8 cellular contexts compared by ENCODE assay signal in the genomic region with DNA sequence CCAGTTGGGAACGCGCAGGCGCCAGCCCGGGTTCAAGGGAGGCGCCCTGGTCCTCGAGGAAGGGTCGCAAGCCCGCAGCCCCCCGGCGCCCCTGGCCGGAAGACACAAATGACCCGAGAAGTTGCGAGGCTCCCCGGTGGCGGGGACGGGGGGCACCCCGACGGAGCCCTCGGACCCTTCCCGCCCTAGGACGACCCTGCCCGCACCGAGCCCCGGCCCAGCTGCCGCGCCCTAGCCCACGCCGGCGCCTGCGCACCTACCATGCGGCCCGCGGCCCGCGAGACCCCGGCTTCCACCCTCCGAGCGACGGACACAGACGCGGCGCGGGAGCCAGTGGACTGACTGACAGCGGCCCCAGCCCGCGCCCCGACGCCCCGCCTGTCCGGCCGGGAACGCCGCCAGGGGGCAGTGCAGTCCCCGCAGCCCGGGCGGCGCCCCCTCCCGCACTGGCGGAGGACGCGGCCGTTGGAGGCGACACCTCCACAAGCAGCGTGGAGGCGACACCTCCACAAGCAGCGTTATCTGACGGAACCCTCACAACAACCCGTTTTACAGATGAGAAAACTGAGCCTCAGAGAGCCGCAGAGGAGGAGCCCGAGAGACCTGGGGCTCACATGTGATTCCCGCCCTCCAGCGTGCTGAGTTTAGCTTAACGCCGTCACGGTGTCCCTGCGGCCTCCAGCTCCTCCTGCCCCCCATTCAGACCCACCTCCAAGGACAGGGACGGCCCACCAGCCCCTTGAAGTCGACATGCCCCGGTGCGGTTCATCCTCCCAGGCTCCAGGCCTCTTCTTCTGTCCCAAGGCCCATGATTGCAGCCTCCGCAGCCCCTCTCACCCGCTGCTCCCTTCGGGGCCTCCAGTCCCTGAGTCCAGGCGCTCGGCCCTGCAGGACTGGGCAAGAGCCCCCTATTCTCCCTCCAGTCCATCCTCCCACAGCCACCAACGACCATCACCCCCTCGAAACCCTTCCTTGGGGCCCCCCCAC. TPM values are rescaled to one million over a fixed set of nuclear protein-coding genes. Genes with fewer than 3 reads are reported as not detected.
DNase-seq lines count a peak whose midpoint lies in the region; ATAC-seq, FAIRE-seq and TF ChIP-seq lines count a peak whose summit lies in the region.

A gene with protein sequence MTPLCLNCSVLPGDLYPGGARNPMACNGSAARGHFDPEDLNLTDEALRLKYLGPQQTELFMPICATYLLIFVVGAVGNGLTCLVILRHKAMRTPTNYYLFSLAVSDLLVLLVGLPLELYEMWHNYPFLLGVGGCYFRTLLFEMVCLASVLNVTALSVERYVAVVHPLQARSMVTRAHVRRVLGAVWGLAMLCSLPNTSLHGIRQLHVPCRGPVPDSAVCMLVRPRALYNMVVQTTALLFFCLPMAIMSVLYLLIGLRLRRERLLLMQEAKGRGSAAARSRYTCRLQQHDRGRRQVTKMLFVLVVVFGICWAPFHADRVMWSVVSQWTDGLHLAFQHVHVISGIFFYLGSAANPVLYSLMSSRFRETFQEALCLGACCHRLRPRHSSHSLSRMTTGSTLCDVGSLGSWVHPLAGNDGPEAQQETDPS (minus strand): TSS at position 347 of the 987 bp plus-strand sequence. CDS start 84 bp downstream, at position 263.

- no peak within 1 kb of the TSS for H2BK5ac ChIP-seq in trophoblast cell (ENCODE audit: low read depth, low read length, poor library complexity)

- peak within 1 kb of the TSS; percentile 15 to 47 for H3K4me3 Mint-ChIP-seq in activated T-cell treated with anti-CD3 and anti-CD28 coated beads, Interleukin-2, amount 50 U/mL, for 72 hours

- H4K12ac ChIP-seq in trophoblast cell (ENCODE audit: low read depth, low read length): no peak within 1 kb of the TSS

- H3K36me3 ChIP-seq in trophoblast cell (ENCODE audit: control insufficient read depth in 1 of 2, insufficient read depth in 2 of 2, low read length in 2 of 2) (no peaks in the 10 kb centered on the region), transverse colon (no peaks in the 10 kb centered on the region)

- no peak within 1 kb of the TSS for H3K23ac ChIP-seq in trophoblast cell (ENCODE audit: low read length)

- FAIRE-seq in GM19239 (lab: Jason Lieb, UNC) (peak; percentile 61), frontal cortex (lab: Jason Lieb, UNC) (no peak)

- peak; percentile 97 for TF ChIP-seq CTCF in 22Rv1 (IDR thresholded peaks at IDR 0.05)
- TF ChIP-seq CTCF in transverse colon (IDR thresholded peaks at IDR 0.05): peak; percentile 33 to 88 (median 71)

- H2BK120ac ChIP-seq in trophoblast cell (ENCODE audit: insufficient read depth, low read length, poor library complexity): no peak within 1 kb of the TSS

- intact Hi-C loops in transverse colon (cut with DNase I; ENCODE audit: low total_unique reads): no loop called here

- H3K79me2 ChIP-seq in trophoblast cell (ENCODE audit: control insufficient read depth, insufficient read depth, low read length, poor library complexity): no peaks in the 10 kb centered on the region

- H3K36me3 Mint-ChIP-seq in activated T-cell treated with anti-CD3 and anti-CD28 coated beads, Interleukin-2, amount 50 U/mL, for 72 hours (ENCODE audit: insufficient read depth in 2 of 2): peaks cover 0 to under 1% of the 10 kb centered on the region in 2 donors

- H3K27me3 ChIP-seq in trophoblast cell (ENCODE audit: insufficient read depth, low read length) (peaks cover 11% of the 10 kb centered on the region), transverse colon (peaks cover 17% of the 10 kb centered on the region)

- H3K4ac ChIP-seq in trophoblast cell (ENCODE audit: low read depth, low read length): no peak within 1 kb of the TSS

- WGBS in trophoblast cell (ENCODE audit: extremely low coverage, insufficient coverage, insufficient read length): no CpG with 5 or more reads among the region's 87 CpGs
- WGBS in transverse colon (ENCODE audit: low coverage in 1 of 2), 2 donors: 15% methylated on average over 86 of the region's 87 CpGs; no CpG with 5 or more reads in 1 of the 2 donors

- no peak within 1 kb of the TSS for H3K18ac ChIP-seq in trophoblast cell (ENCODE audit: low read length)

- H3K27me3 Mint-ChIP-seq in activated T-cell treated with anti-CD3 and anti-CD28 coated beads, Interleukin-2, amount 50 U/mL, for 72 hours (ENCODE audit: low read depth): peaks cover 25% of the 10 kb centered on the region

- peak; percentile 95 to 96 for ATAC-seq in activated T-cell treated with anti-CD3 and anti-CD28 coated beads, Interleukin-2, amount 50 U/mL, for 72 hours (replicated peaks in 1 of 2)
- ATAC-seq in HG03378 (IDR thresholded peaks at IDR 0.05; ENCODE audit: unreplicated experiment): no peak

- H4K8ac ChIP-seq in trophoblast cell (ENCODE audit: low read depth, low read length): peak within 1 kb of the TSS; percentile 36

- peaks cover 9% of the 10 kb centered on the region for H3K4me1 Mint-ChIP-seq in activated T-cell treated with anti-CD3 and anti-CD28 coated beads, Interleukin-2, amount 50 U/mL, for 72 hours (ENCODE audit: low read depth)

- H3K14ac ChIP-seq in trophoblast cell (ENCODE audit: low read length): peak within 1 kb of the TSS; percentile 23

- no peaks in the 10 kb centered on the region for H3K9me3 Mint-ChIP-seq in activated T-cell treated with anti-CD3 and anti-CD28 coated beads, Interleukin-2, amount 50 U/mL, for 72 hours

- H4K91ac ChIP-seq in trophoblast cell (ENCODE audit: low read depth, low read length): no peak within 1 kb of the TSS

- no peak within 1 kb of the TSS for H2AK5ac ChIP-seq in trophoblast cell (ENCODE audit: low read length)

- in situ Hi-C loops in transverse colon (cut with MboI; ENCODE audit: low pct_ligation_motif_present in 1 of 4, low pct_unique_long_range_greater_than_20kb in 1 of 4, low sequenced_read_pairs in 3 of 4): no loop called here

- peaks cover 0 to 5% of the 10 kb centered on the region in 2 experiments for H3K4me1 ChIP-seq in trophoblast cell (ENCODE audit: control insufficient read depth in 1 of 2, insufficient read depth in 2 of 2, low read length in 2 of 2)
- H3K4me1 ChIP-seq in transverse colon: peaks cover 3 to 10% (median 8%) of the 10 kb centered on the region in 4 donors

- TF ChIP-seq POLR2A in transverse colon (IDR thresholded peaks at IDR 0.05): no peak

- H3K4me2 ChIP-seq in trophoblast cell (ENCODE audit: low read length): peak within 1 kb of the TSS; percentile 51

- DNase-seq in GM19239 (ENCODE audit: insufficient read length, low spot score): peak; percentile 75
- DNase-seq in NCI-H460 (ENCODE audit: extremely low read depth, low read depth): peak; percentile 43
- peak; percentile 74 to 88 for DNase-seq in activated T-cell treated with anti-CD3 and anti-CD28 coated beads, Interleukin-2, amount 50 U/mL, for 72 hours
- peak; percentile 60 to 80 for DNase-seq in frontal cortex (ENCODE audit: low spot score in 2 of 2)
- DNase-seq in trophoblast cell: peak; percentile 25 to 69
- DNase-seq in transverse colon: peak; percentile 67

- H3K79me1 ChIP-seq in trophoblast cell (ENCODE audit: low read length): no peaks in the 10 kb centered on the region

- no peak within 1 kb of the TSS for H3K27ac Mint-ChIP-seq in activated T-cell treated with anti-CD3 and anti-CD28 coated beads, Interleukin-2, amount 50 U/mL, for 72 hours

- no peak within 1 kb of the TSS for H2BK12ac ChIP-seq in trophoblast cell (ENCODE audit: low read length)

- H3K4me3 ChIP-seq in trophoblast cell (ENCODE audit: low read depth, low read length) (no peak within 1 kb of the TSS), transverse colon (peak within 1 kb of the TSS; percentile 29 to 51 (median 36))

- TF ChIP-seq EP300 in transverse colon (IDR thresholded peaks at IDR 0.05; ENCODE audit: low read depth): no peak

- no peak within 1 kb of the TSS for H3K9ac ChIP-seq in trophoblast cell (ENCODE audit: low read length)

- peak within 1 kb of the TSS; percentile 82 for H2AFZ ChIP-seq in trophoblast cell (ENCODE audit: insufficient read depth, low read length, poor library complexity)

- H3K27ac ChIP-seq in 22Rv1: no peak within 1 kb of the TSS
- H3K27ac ChIP-seq in trophoblast cell (ENCODE audit: low read depth, low read length): no peak within 1 kb of the TSS
- peak within 1 kb of the TSS in 2 of 4 donors; percentile 35 to 36 for H3K27ac ChIP-seq in transverse colon

- H3K9me3 ChIP-seq in trophoblast cell (ENCODE audit: insufficient read depth, low read depth, low read length) (peaks cover 5% of the 10 kb centered on the region), transverse colon (no peaks in the 10 kb centered on the region)

RNA-seq across cellular contexts. Expression of the gene that starts here (rescaled TPM):
- total RNA-seq in NCI-H460 (2014; rRNA removed; shearing (Covaris generic)): not detected in 2 replicates
- 0.07 and 0.30 TPM in 2 replicates for polyA plus RNA-seq in NCI-H460 (2014; cell fraction: nucleus; rRNA removed)
- total RNA-seq in activated T-cell treated with anti-CD3 and anti-CD28 coated beads, Interleukin-2, amount 50 U/mL, for 72 hours: under 1 TPM in 1 of 2 donors, not detected in 1; 0.21 TPM
- total RNA-seq in frontal cortex (0.41 TPM), transverse colon (1 to 10 TPM in 1 of 4 donors, under 1 TPM in 2, not detected in 1; 0.32 to 2.2 (median 0.55) TPM)
- 0.03 TPM in 1 of 2 replicates, not detected in the other for polyA plus RNA-seq in trophoblast cell (2013)

Comparison
In these comparisons a context has a peak if more than half of its experiments do, and no peak if none do; other contexts are left out.
1. Peak in DNase-seq in NCI-H460; RNA of the gene not detected or under 1 TPM.
2. Peak in DNase-seq and ATAC-seq in activated T-cell treated with anti-CD3 and anti-CD28 coated beads, Interleukin-2, amount 50 U/mL, for 72 hours; RNA of the gene not detected or under 1 TPM.
3. Peak in DNase-seq in frontal cortex; RNA of the gene not detected or under 1 TPM.